In the genomic region with DNA sequence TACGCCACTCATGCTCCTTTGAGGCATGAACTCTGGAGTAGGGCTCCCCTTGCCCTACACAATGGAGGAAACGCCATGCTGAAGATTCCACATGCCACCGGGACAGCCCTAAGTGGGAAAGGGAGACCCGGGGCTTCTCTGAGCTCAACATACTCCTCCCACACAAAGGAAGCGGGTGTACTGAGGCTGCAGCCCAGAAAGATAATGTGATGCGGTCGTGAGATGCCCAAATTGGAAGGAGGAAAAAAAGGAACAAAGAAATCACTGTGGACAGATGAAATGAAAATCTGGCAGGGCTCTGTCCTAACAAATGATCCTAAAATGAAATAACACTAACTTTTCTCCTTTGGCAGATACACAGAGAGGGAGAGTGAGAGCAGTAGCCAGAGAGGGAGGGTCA, we compare ENCODE assay signal across 30 cellular contexts.
"Had no signal": no experiment of that assay in that cellular context is flagged by ENCODE, and none has a peak within 500 bp of the region (broad histone marks: within the 10 kb centered on the region; RNA-seq: fewer than 3 reads in every experiment).

No MANE protein-coding gene starts in this region.

- H3K4me3 ChIP-seq: adrenal gland, body of pancreas, colonic mucosa, esophagus muscularis mucosa, gastroesophageal sphincter had no signal

- H3K36me3 ChIP-seq: adrenal gland, colonic mucosa had no signal

- DNase-seq: activated B cell treated with CpG ODN at 0.5 μM for 24 hours; activated CD4-positive, alpha-beta memory T cell treated with anti-CD3 and anti-CD28 coated beads for 36 hours; activated CD4-positive, alpha-beta T cell treated with anti-CD3 and anti-CD28 coated beads, Interleukin-2, amount 10 ng/mL, durations not matched to agents 24 days and 14 days; activated CD8-positive, alpha-beta memory T cell treated with anti-CD3 and anti-CD28 coated beads, Interleukin-2, amount 10 ng/mL, durations not matched to agents 7 days and 5 days; activated CD8-positive, alpha-beta memory T cell treated with anti-CD3 and anti-CD28 coated beads, Interleukin-2, amount 50 U/mL, for 4 hours; activated CD8-positive, alpha-beta T cell treated with anti-CD3 and anti-CD28 coated beads, Interleukin-2, amount 10 ng/mL, durations not matched to agents 7 days and 5 days; activated effector memory CD4-positive, alpha-beta T cell treated with anti-CD3 and anti-CD28 coated beads, Interleukin-2, amount 50 U/mL, for 16 hours; activated naive CD4-positive, alpha-beta T cell treated with anti-CD3 and anti-CD28 coated beads for 36 hours; activated naive CD8-positive, alpha-beta T cell treated with anti-CD3 and anti-CD28 coated beads for 36 hours; activated naive CD8-positive, alpha-beta T cell treated with anti-CD3 and anti-CD28 coated beads, Interleukin-2, amount 50 U/mL, for 24 hours; activated T-cell treated with anti-CD3 and anti-CD28 coated beads, Interleukin-2, amount 50 U/mL, for 1 hour; activated T-cell treated with anti-CD3 and anti-CD28 coated beads, Interleukin-2, amount 50 U/mL, for 48 hours; amygdala; aorta; body of pancreas; central memory CD4-positive, alpha-beta T cell; cerebellar nuclear complex; colonic mucosa; effector memory CD4-positive, alpha-beta T cell; endodermal cell; erythroblast; foreskin keratinocyte; T-helper 1 cell; T-helper 17 cell; T1000; WERI-Rb-1 had no signal

- ATAC-seq: activated CD4-positive, CD25-positive, alpha-beta regulatory T cell treated with anti-CD3 and anti-CD28 coated beads, Interleukin-2, amount 50 U/mL, for 24 hours; activated CD8-positive, alpha-beta memory T cell treated with anti-CD3 and anti-CD28 coated beads, Interleukin-2, amount 10 ng/mL, durations not matched to agents 7 days and 5 days; activated CD8-positive, alpha-beta T cell treated with anti-CD3 and anti-CD28 coated beads, Interleukin-2, amount 10 ng/mL, durations not matched to agents 7 days and 5 days; activated naive CD8-positive, alpha-beta T cell treated with anti-CD3 and anti-CD28 coated beads, Interleukin-2, amount 50 U/mL, for 24 hours; body of pancreas; foreskin keratinocyte; gastroesophageal sphincter; T-helper 17 cell had no signal

- H3K27ac ChIP-seq: adrenal gland, body of pancreas, colonic mucosa, esophagus muscularis mucosa, foreskin keratinocyte, gastroesophageal sphincter, WERI-Rb-1 had no signal

- H3K27me3 ChIP-seq: adrenal gland, body of pancreas, colonic mucosa, esophagus muscularis mucosa, foreskin keratinocyte, gastroesophageal sphincter had no signal

- H3K4me1 ChIP-seq: colonic mucosa, foreskin keratinocyte, gastroesophageal sphincter had no signal

- H3K9me3 ChIP-seq: adrenal gland, body of pancreas, colonic mucosa, esophagus muscularis mucosa, gastroesophageal sphincter had no signal
